ENCODE assay signal across 11 cellular contexts in genomic region chr14:101817511-101818001, GRCh38. TPM values are rescaled to one million over a fixed set of nuclear protein-coding genes. Genes with fewer than 3 reads are reported as not detected.
A peak's percentile ranks its signal among the peaks of the same experiment; 100 is the strongest.
DNase-seq lines count a peak whose midpoint lies in the region; ATAC-seq and TF ChIP-seq lines count a peak whose summit lies in the region.
"Had no signal": no experiment of that assay in that cellular context is flagged by ENCODE, and none has a peak within 500 bp of the region (broad histone marks: within the 10 kb centered on the region; RNA-seq: fewer than 3 reads in every experiment).

No MANE protein-coding gene starts in this region.

- intact Hi-C loops in CD14-positive monocyte (cut with micrococcal nuclease): no loop called here
- intact Hi-C loops in natural killer cell (cut with micrococcal nuclease): loop anchor here (2.0 kb wide), 1 partner anchor 95 kb away; no protein-coding TSS in a partner anchor

- no peaks in the 10 kb centered on the region for H3K9me2 ChIP-seq in SU-DHL-6 (replicated peaks; ENCODE audit: insufficient read depth, low read length)

- TF ChIP-seq CTCF in CD14-positive monocyte (IDR thresholded peaks at IDR 0.05) (no peak), SU-DHL-6 (IDR thresholded peaks at IDR 0.05; ENCODE audit: insufficient read depth, low read length, poor library complexity, severe bottlenecking) (no peak), natural killer cell (IDR thresholded peaks at IDR 0.05) (no peak), WERI-Rb-1 (IDR thresholded peaks at IDR 0.05; ENCODE audit: low read depth, low read length) (no peak), GM10266 (IDR thresholded peaks at IDR 0.05; ENCODE audit: control insufficient read depth, insufficient read depth, low read depth, missing control alignments) (no peak)

- no peak for DNase-seq in CD14-positive monocyte (ENCODE audit: low spot score)
- DNase-seq in activated naive CD4-positive, alpha-beta T cell treated with anti-CD3 and anti-CD28 coated beads, Interleukin-2, amount 10 ng/mL, durations not matched to agents 7 days and 5 days: peak; percentile 50
- DNase-seq in natural killer cell: no peak
- DNase-seq in WERI-Rb-1: no peak
- DNase-seq in GM10266 (ENCODE audit: extremely low spot score): no peak
- DNase-seq in iPS-NIHi11 (ENCODE audit: low spot score): no peak

- H3K27me3 ChIP-seq in SU-DHL-6 (ENCODE audit: low read length): no peaks in the 10 kb centered on the region
- no peaks in the 10 kb centered on the region for H3K27me3 ChIP-seq in WERI-Rb-1 (ENCODE audit: insufficient read depth, low read depth, severe bottlenecking)
- H3K27me3 ChIP-seq: breast epithelium had no signal

- H3K36me3 ChIP-seq in SU-DHL-6 (ENCODE audit: low read length): no peaks in the 10 kb centered on the region
- peaks cover 39% of the 10 kb centered on the region for H3K36me3 ChIP-seq in WERI-Rb-1
- H3K36me3 ChIP-seq: breast epithelium had no signal

- H3K4me1 Mint-ChIP-seq in CD14-positive monocyte: peaks cover 41% of the 10 kb centered on the region
- peaks cover 91% of the 10 kb centered on the region for H3K4me1 Mint-ChIP-seq in activated naive CD4-positive, alpha-beta T cell treated with anti-CD3 and anti-CD28 coated beads, Interleukin-2, amount 10 ng/mL, durations not matched to agents 7 days and 5 days
- peaks cover 85 to 86% of the 10 kb centered on the region in 2 donors for H3K4me1 Mint-ChIP-seq in natural killer cell

- peak overlapping the region in 5 of 7 donors; percentile 6 to 74 (median 54) for H3K27ac Mint-ChIP-seq in CD14-positive monocyte
- H3K27ac Mint-ChIP-seq in activated naive CD4-positive, alpha-beta T cell treated with anti-CD3 and anti-CD28 coated beads, Interleukin-2, amount 10 ng/mL, durations not matched to agents 7 days and 5 days: peak overlapping the region; percentile 100
- peak overlapping the region; percentile 97 to 99 for H3K27ac Mint-ChIP-seq in natural killer cell
- H3K27ac Mint-ChIP-seq: nephron had no signal

- H3K4me3 ChIP-seq in SU-DHL-6 (ENCODE audit: insufficient read depth, low read length, poor library complexity, severe bottlenecking) (peak overlapping the region; percentile 17), WERI-Rb-1 (ENCODE audit: low read depth, low read length) (no peak overlapping the region)
- H3K4me3 ChIP-seq: breast epithelium had no signal

- H3K4me3 Mint-ChIP-seq in CD14-positive monocyte (peak overlapping the region in 1 of 2 donors; percentile 9), natural killer cell (peak overlapping the region; percentile 91)
- H3K4me3 Mint-ChIP-seq in activated naive CD4-positive, alpha-beta T cell treated with anti-CD3 and anti-CD28 coated beads, Interleukin-2, amount 10 ng/mL, durations not matched to agents 7 days and 5 days: peak overlapping the region; percentile 82
- H3K4me3 Mint-ChIP-seq: nephron had no signal

- H3K27me3 Mint-ChIP-seq in CD14-positive monocyte (ENCODE audit: low read depth in 3 of 3) (peaks cover 0 to 1% (median 0%) of the 10 kb centered on the region in 3 donors), natural killer cell (ENCODE audit: low read depth in 2 of 2) (no peaks in the 10 kb centered on the region)
- H3K27me3 Mint-ChIP-seq in activated naive CD4-positive, alpha-beta T cell treated with anti-CD3 and anti-CD28 coated beads, Interleukin-2, amount 10 ng/mL, durations not matched to agents 7 days and 5 days: no peaks in the 10 kb centered on the region

- H4K20me1 ChIP-seq in SU-DHL-6 (ENCODE audit: low read depth, low read length): no peaks in the 10 kb centered on the region

- peak; percentile 27 to 45 (median 37) for ATAC-seq in natural killer cell
- ATAC-seq in GM21528 (IDR thresholded peaks at IDR 0.05; ENCODE audit: low FRiP score, unreplicated experiment): no peak

- H3K27ac ChIP-seq in SU-DHL-6 (ENCODE audit: low read depth, low read length) (peak overlapping the region; percentile 98), WERI-Rb-1 (no peak overlapping the region)
- H3K27ac ChIP-seq: breast epithelium, KMS-11 had no signal

- H3K4me2 ChIP-seq in SU-DHL-6 (ENCODE audit: low read depth, low read length, poor library complexity, severe bottlenecking): peak overlapping the region; percentile 88
- H3K4me2 ChIP-seq: KMS-11 had no signal

- H3F3A ChIP-seq in SU-DHL-6 (ENCODE audit: insufficient read depth): peaks cover 69% of the 10 kb centered on the region

- H2AFZ ChIP-seq in SU-DHL-6 (ENCODE audit: low read depth, low read length, severe bottlenecking): no peak overlapping the region

- peaks cover 96% of the 10 kb centered on the region for H3K79me2 ChIP-seq in SU-DHL-6 (ENCODE audit: insufficient read depth, low read length)

- H3K36me3 Mint-ChIP-seq in CD14-positive monocyte: peaks cover 53 to 62% of the 10 kb centered on the region in 2 donors
- peaks cover 77% of the 10 kb centered on the region for H3K36me3 Mint-ChIP-seq in activated naive CD4-positive, alpha-beta T cell treated with anti-CD3 and anti-CD28 coated beads, Interleukin-2, amount 10 ng/mL, durations not matched to agents 7 days and 5 days
- peaks cover 6% of the 10 kb centered on the region for H3K36me3 Mint-ChIP-seq in natural killer cell

- H3K9me3 Mint-ChIP-seq in CD14-positive monocyte: no peaks in the 10 kb centered on the region
- no peaks in the 10 kb centered on the region for H3K9me3 Mint-ChIP-seq in activated naive CD4-positive, alpha-beta T cell treated with anti-CD3 and anti-CD28 coated beads, Interleukin-2, amount 10 ng/mL, durations not matched to agents 7 days and 5 days
- no peaks in the 10 kb centered on the region for H3K9me3 Mint-ChIP-seq in natural killer cell
- H3K9me3 Mint-ChIP-seq: nephron had no signal

- CTCF ChIA-PET in activated naive CD4-positive, alpha-beta T cell treated with anti-CD3 and anti-CD28 coated beads, Interleukin-2, amount 10 ng/mL, durations not matched to agents 7 days and 5 days (lab: Charles Lee): interaction anchor here (1.4 kb wide), 1 partner anchor 9 kb away, joined by 4 read pairs; no protein-coding TSS in a partner anchor

- peak overlapping the region; percentile 34 for H3K9ac ChIP-seq in SU-DHL-6 (ENCODE audit: low read length)
- H3K9ac ChIP-seq: KMS-11 had no signal

- H3K9me3 ChIP-seq in SU-DHL-6 (ENCODE audit: insufficient read depth, low read length) (no peaks in the 10 kb centered on the region), WERI-Rb-1 (ENCODE audit: severe bottlenecking) (no peaks in the 10 kb centered on the region)
- H3K9me3 ChIP-seq: breast epithelium had no signal

RNA-seq across cellular contexts. Expression of gene PPP2R5C, which starts 56.0 kb away (rescaled TPM):
- 10 to 100 TPM; 61.9 to 64.0 TPM for polyA plus RNA-seq in CD14-positive monocyte
- 100 to 1,000 TPM; 716 to 779 (median 736) TPM for total RNA-seq in natural killer cell
